In the genomic region with DNA sequence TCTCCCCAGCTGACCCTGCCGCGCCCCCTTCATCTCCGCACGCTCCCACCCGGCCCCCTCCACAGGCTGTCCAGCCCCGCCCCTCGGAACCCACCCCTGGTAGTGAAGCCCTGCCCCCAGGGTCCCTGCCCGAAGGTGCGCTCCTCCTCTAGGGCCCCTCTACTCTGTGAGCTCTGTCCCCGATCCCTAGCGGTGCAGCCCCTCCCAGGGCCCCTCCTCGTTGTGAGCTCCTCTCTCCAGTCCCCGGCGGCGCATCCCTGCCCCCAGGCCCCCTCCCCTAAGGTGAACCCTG, we compare ENCODE assay signal across 9 cellular contexts. TPM values are rescaled to one million over a fixed set of nuclear protein-coding genes. Genes with fewer than 3 reads are reported as not detected.
DNase-seq lines count a peak whose midpoint lies in the region; ATAC-seq and TF ChIP-seq lines count a peak whose summit lies in the region.
"Had no signal": no experiment of that assay in that cellular context is flagged by ENCODE, and none has a peak within 500 bp of the region (broad histone marks: within the 10 kb centered on the region; RNA-seq: fewer than 3 reads in every experiment).

No MANE protein-coding gene starts in this region.

- peak; percentile 1 for TF ChIP-seq CTCF in smooth muscle cell (IDR thresholded peaks at IDR 0.05; ENCODE audit: borderline replicate concordance, insufficient read depth, poor library complexity, severe bottlenecking)

- peaks cover 4% of the 10 kb centered on the region for H3K36me3 Mint-ChIP-seq in activated naive CD8-positive, alpha-beta T cell treated with anti-CD3 and anti-CD28 coated beads, Interleukin-2, amount 10 ng/mL, durations not matched to agents 7 days and 5 days

- H3K27ac ChIP-seq in HUES6 (ENCODE audit: low read depth, low read length), result no peak overlapping the region
- H3K27ac ChIP-seq in iPS-18a (ENCODE audit: low read length), result no peak overlapping the region
- no peak overlapping the region for H3K27ac ChIP-seq in smooth muscle cell (ENCODE audit: low read depth)

- H3K36me3 ChIP-seq in HUES6 (ENCODE audit: control insufficient read depth, insufficient read depth, low read length), result no peaks in the 10 kb centered on the region
- H3K36me3 ChIP-seq in iPS-18a (ENCODE audit: control insufficient read depth, low read depth, low read length), result no peaks in the 10 kb centered on the region
- no peaks in the 10 kb centered on the region for H3K36me3 ChIP-seq in smooth muscle cell (ENCODE audit: low read depth)

- H3K4me3 Mint-ChIP-seq in activated naive CD8-positive, alpha-beta T cell treated with anti-CD3 and anti-CD28 coated beads, Interleukin-2, amount 10 ng/mL, durations not matched to agents 7 days and 5 days, result peak overlapping the region; percentile 65

- peak; percentile 13 for ATAC-seq in activated naive CD8-positive, alpha-beta T cell treated with anti-CD3 and anti-CD28 coated beads, Interleukin-2, amount 10 ng/mL, durations not matched to agents 7 days and 5 days (ENCODE audit: low read depth)
- no peak for ATAC-seq in HG02885 (IDR thresholded peaks at IDR 0.05; ENCODE audit: poor library complexity, unreplicated experiment)
- ATAC-seq: K562 had no signal

- H3K79me2 ChIP-seq in smooth muscle cell (ENCODE audit: low read depth), result no peaks in the 10 kb centered on the region

- H3K9me3 ChIP-seq in HUES6 (ENCODE audit: control insufficient read depth, insufficient read depth, low read depth, low read length), result no peaks in the 10 kb centered on the region
- no peaks in the 10 kb centered on the region for H3K9me3 ChIP-seq in iPS-18a (ENCODE audit: control insufficient read depth, low read depth, low read length)
- H3K9me3 ChIP-seq in smooth muscle cell (replicated peaks; ENCODE audit: low read depth), result no peaks in the 10 kb centered on the region

- H3K4me1 Mint-ChIP-seq in activated naive CD8-positive, alpha-beta T cell treated with anti-CD3 and anti-CD28 coated beads, Interleukin-2, amount 10 ng/mL, durations not matched to agents 7 days and 5 days, result peaks cover 20% of the 10 kb centered on the region

- no peak for DNase-seq in activated naive CD8-positive, alpha-beta T cell treated with anti-CD3 and anti-CD28 coated beads, Interleukin-2, amount 10 ng/mL, durations not matched to agents 7 days and 5 days
- DNase-seq in smooth muscle cell (lab: John Stamatoyannopoulos, UW; ENCODE audit: unreplicated experiment), result no peak
- DNase-seq in ecto neural progenitor cell (ENCODE audit: low spot score), result no peak
- DNase-seq in NCI-H2081 (lab: John Stamatoyannopoulos, UW), result no peak
- no peak for DNase-seq in activated CD4-positive, CD25-positive, alpha-beta regulatory T cell treated with anti-CD3 and anti-CD28 coated beads, Interleukin-2, amount 50 U/mL, for 72 hours

- H3K27me3 ChIP-seq in HUES6 (ENCODE audit: control insufficient read depth, insufficient read depth, low read length) (peaks cover 27% of the 10 kb centered on the region), iPS-18a (ENCODE audit: control insufficient read depth, insufficient read depth, low read length) (peaks cover 23% of the 10 kb centered on the region), smooth muscle cell (ENCODE audit: low read depth) (no peaks in the 10 kb centered on the region)

- no peak overlapping the region for H3K27ac Mint-ChIP-seq in activated naive CD8-positive, alpha-beta T cell treated with anti-CD3 and anti-CD28 coated beads, Interleukin-2, amount 10 ng/mL, durations not matched to agents 7 days and 5 days

- H4K20me1 ChIP-seq in smooth muscle cell (ENCODE audit: low read depth), result no peaks in the 10 kb centered on the region

- H3F3A ChIP-seq in smooth muscle cell (ENCODE audit: low read depth), result no peaks in the 10 kb centered on the region

- H3K27me3 Mint-ChIP-seq in activated naive CD8-positive, alpha-beta T cell treated with anti-CD3 and anti-CD28 coated beads, Interleukin-2, amount 10 ng/mL, durations not matched to agents 7 days and 5 days, result peaks cover 43% of the 10 kb centered on the region

- H2AFZ ChIP-seq in smooth muscle cell (ENCODE audit: low read depth), result peak overlapping the region; percentile 64

- H3K9ac ChIP-seq in HUES6 (ENCODE audit: low read length) (peak overlapping the region; percentile 24), iPS-18a (ENCODE audit: low read length) (peak overlapping the region; percentile 18), smooth muscle cell (ENCODE audit: low read depth) (no peak overlapping the region)

- peak overlapping the region; percentile 95 for H3K4me2 ChIP-seq in smooth muscle cell

- H3K4me3 ChIP-seq in HUES6 (ENCODE audit: low read depth, low read length) (peak overlapping the region; percentile 84), iPS-18a (ENCODE audit: low read length) (peak overlapping the region; percentile 58), smooth muscle cell (peak overlapping the region; percentile 80)
- H3K4me3 ChIP-seq: K562 had no signal

- peaks cover 3% of the 10 kb centered on the region for H3K9me3 Mint-ChIP-seq in activated naive CD8-positive, alpha-beta T cell treated with anti-CD3 and anti-CD28 coated beads, Interleukin-2, amount 10 ng/mL, durations not matched to agents 7 days and 5 days

- H3K4me1 ChIP-seq in HUES6 (ENCODE audit: control insufficient read depth, insufficient read depth, low read length) (peaks cover 6% of the 10 kb centered on the region; the same call in 1 of the 2 replicates), iPS-18a (ENCODE audit: control insufficient read depth, low read depth, low read length) (no peaks in the 10 kb centered on the region), smooth muscle cell (ENCODE audit: low read depth) (no peaks in the 10 kb centered on the region)

- POLR2A ChIA-PET in activated naive CD8-positive, alpha-beta T cell treated with anti-CD3 and anti-CD28 coated beads, Interleukin-2, amount 10 ng/mL, durations not matched to agents 7 days and 5 days (lab: Charles Lee), result interaction anchor here (1.4 kb wide), 1 partner anchor 19 kb away, joined by 3 read pairs; the partner anchor contains the start of genes FASTKD3 and MTRR

- WGBS in smooth muscle cell (ENCODE audit: low lambda C conversion rate), result 6% methylated on average over 10 of the region's 15 CpGs

RNA-seq across cellular contexts. Expression of gene CFAP90, which starts 0.7 kb away (rescaled TPM):
- total RNA-seq in activated naive CD8-positive, alpha-beta T cell treated with anti-CD3 and anti-CD28 coated beads, Interleukin-2, amount 10 ng/mL, durations not matched to agents 7 days and 5 days, result not detected
- total RNA-seq in smooth muscle cell, result 0.22 TPM in 1 of 2 replicates, not detected in the other
- 0.82 and 1.1 TPM in 2 replicates for polyA plus RNA-seq in smooth muscle cell
- total RNA-seq: K562 had no signal
- polyA plus RNA-seq: K562 had no signal

RNA-seq across cellular contexts. Expression of gene FASTKD3, which starts 18.6 kb away (rescaled TPM):
- 10 to 100 TPM; 11.9 to 14.8 TPM for total RNA-seq in activated naive CD8-positive, alpha-beta T cell treated with anti-CD3 and anti-CD28 coated beads, Interleukin-2, amount 10 ng/mL, durations not matched to agents 7 days and 5 days
- total RNA-seq in smooth muscle cell, result 16.5 and 18.0 TPM in 2 replicates
- 4.6 and 12.6 TPM in 2 replicates for polyA plus RNA-seq in smooth muscle cell

RNA-seq across cellular contexts. Expression of gene MTRR, which starts 18.8 kb away (rescaled TPM):
- 10 to 100 TPM; 56.3 to 57.0 TPM for total RNA-seq in activated naive CD8-positive, alpha-beta T cell treated with anti-CD3 and anti-CD28 coated beads, Interleukin-2, amount 10 ng/mL, durations not matched to agents 7 days and 5 days
- 23.7 and 24.5 TPM in 2 replicates for total RNA-seq in smooth muscle cell
- 16.2 and 18.3 TPM in 2 replicates for polyA plus RNA-seq in smooth muscle cell
